1 cellular context compared by ENCODE assay signal in genomic region chr16:74666010-74666421, GRCh38.
TF ChIP-seq lines count a peak whose summit lies in the region.

No MANE protein-coding gene starts in this region.

TF ChIP-seq in WTC11, 78 proteins besides CTCF, POLR2A, EP300 and RAD21 (continued from another document):
- TF ChIP-seq ARID4B (CRISPR knock-in tag; IDR thresholded peaks at IDR 0.05; ENCODE audit: borderline replicate concordance) (no peak), ZNF532 (CRISPR knock-in tag; IDR thresholded peaks at IDR 0.05; ENCODE audit: borderline replicate concordance) (no peak), GTF2I (CRISPR knock-in tag; conservative IDR thresholded peaks at IDR 0.05) (no peak), IRF2 (CRISPR knock-in tag; IDR thresholded peaks at IDR 0.05; ENCODE audit: borderline replicate concordance, low read depth) (no peak), FOXJ3 (CRISPR knock-in tag; IDR thresholded peaks at IDR 0.05; ENCODE audit: borderline replicate concordance) (no peak), USF1 (CRISPR knock-in tag; IDR thresholded peaks at IDR 0.05) (no peak), IRF1 (CRISPR knock-in tag; IDR thresholded peaks at IDR 0.05) (no peak), MLX (CRISPR knock-in tag; IDR thresholded peaks at IDR 0.05) (no peak), CDX4 (CRISPR knock-in tag; IDR thresholded peaks at IDR 0.05; ENCODE audit: borderline replicate concordance) (no peak), PRDM15 (CRISPR knock-in tag; IDR thresholded peaks at IDR 0.05) (no peak), E2F5 (CRISPR knock-in tag; IDR thresholded peaks at IDR 0.05) (no peak)
TF ChIP-seq in WTC11: peak in this region for 0.
